ENCODE assay signal across 18 cellular contexts in the genomic region with DNA sequence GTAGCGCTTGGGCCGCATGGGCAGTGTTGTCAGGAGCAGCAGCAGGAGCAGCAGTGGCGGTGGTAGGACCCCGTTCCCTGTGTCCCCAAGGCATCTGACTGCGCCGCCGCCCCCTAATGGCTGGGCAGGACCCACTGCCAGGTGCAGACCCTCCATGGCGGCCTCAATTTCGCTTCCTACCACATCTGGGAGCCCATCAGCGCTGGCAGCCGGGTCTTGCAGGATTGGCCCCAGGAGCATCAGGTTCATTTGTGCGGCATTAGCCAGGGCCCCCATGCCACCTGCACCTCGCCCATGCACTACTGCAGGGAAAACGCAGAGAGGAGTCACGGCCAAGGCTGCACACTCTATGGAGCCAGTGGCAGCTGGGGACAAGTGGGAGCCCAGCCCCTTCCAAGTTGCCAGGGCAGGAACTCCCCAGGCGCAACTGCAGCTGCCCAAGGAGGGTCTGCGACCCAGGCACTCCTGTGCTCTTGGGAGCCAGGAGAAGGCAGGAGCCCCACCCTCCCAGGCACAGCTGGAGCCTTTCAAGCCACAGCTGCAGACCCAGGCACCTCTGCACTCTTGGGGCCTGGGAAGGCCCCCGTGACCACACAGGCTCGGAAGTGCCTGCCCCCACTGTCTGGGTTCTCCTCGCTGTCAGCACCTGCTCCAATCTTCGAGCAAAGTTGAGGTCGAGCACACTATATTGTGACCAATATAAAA.
"Had no signal": no experiment of that assay in that cellular context is flagged by ENCODE, and none has a peak within 500 bp of the region (broad histone marks: within the 10 kb centered on the region; RNA-seq: fewer than 3 reads in every experiment).

No MANE protein-coding gene starts in this region.

- ATAC-seq: activated T-cell treated with anti-CD3 and anti-CD28 coated beads, Interleukin-2, amount 50 U/mL, for 72 hours; gastrocnemius medialis; left cardiac atrium; lower lobe of right lung; natural killer cell treated with Interleukin-12 subunit alpha and Interleukin-12 subunit beta and Interleukin-15 and Interleukin-18, amount 100 ng/mL, for 72 hours had no signal

- H3K36me3 Mint-ChIP-seq: mesothelial cell of epicardium; natural killer cell treated with Interleukin-12 subunit alpha and Interleukin-12 subunit beta and Interleukin-15 and Interleukin-18, amount 100 ng/mL, for 72 hours had no signal

- H3K36me3 ChIP-seq: ascending aorta, gastrocnemius medialis, lower lobe of right lung, thoracic aorta had no signal

- H3K9me3 ChIP-seq: ascending aorta, gastrocnemius medialis, lower lobe of right lung, thoracic aorta had no signal

- H3K27ac ChIP-seq: ascending aorta, gastrocnemius medialis, lower lobe of right lung, skin epidermis, thoracic aorta had no signal

- H3K27ac Mint-ChIP-seq: activated T-cell treated with anti-CD3 and anti-CD28 coated beads, Interleukin-2, amount 50 U/mL, for 72 hours; mesothelial cell of epicardium; natural killer cell treated with Interleukin-12 subunit alpha and Interleukin-12 subunit beta and Interleukin-15 and Interleukin-18, amount 100 ng/mL, for 72 hours had no signal

- H3K27me3 ChIP-seq: ascending aorta, gastrocnemius medialis had no signal

- H3K4me3 Mint-ChIP-seq: activated T-cell treated with anti-CD3 and anti-CD28 coated beads, Interleukin-2, amount 50 U/mL, for 72 hours; central memory CD8-positive, alpha-beta T cell; mesothelial cell of epicardium; natural killer cell treated with Interleukin-12 subunit alpha and Interleukin-12 subunit beta and Interleukin-15 and Interleukin-18, amount 100 ng/mL, for 72 hours had no signal

- DNase-seq: activated CD4-positive, alpha-beta T cell treated with anti-CD3 and anti-CD28 coated beads, Interleukin-2, amount 50 U/mL, for 1 hour; activated CD4-positive, CD25-positive, alpha-beta regulatory T cell; activated effector memory CD4-positive, alpha-beta T cell treated with anti-CD3 and anti-CD28 coated beads, Interleukin-2, amount 50 U/mL, for 16 hours; activated naive CD4-positive, alpha-beta T cell treated with anti-CD3 and anti-CD28 coated beads, Interleukin-2, amount 50 U/mL, for 16 hours; activated T-cell treated with anti-CD3 and anti-CD28 coated beads, Interleukin-2, amount 50 U/mL, for 72 hours; effector CD4-positive, alpha-beta T cell; gastrocnemius medialis; left cardiac atrium; lower lobe of right lung; retina; stimulated activated CD4-positive, alpha-beta T cell treated with anti-CD3 and anti-CD28 coated beads, Interleukin-4, amount 100 ng/mL, for 1 hour; T1000 had no signal

- H3K4me1 ChIP-seq: ascending aorta, gastrocnemius medialis, lower lobe of right lung had no signal

- H3K4me1 Mint-ChIP-seq: central memory CD8-positive, alpha-beta T cell; mesothelial cell of epicardium had no signal

- H3K4me3 ChIP-seq: ascending aorta, gastrocnemius medialis, lower lobe of right lung, skin epidermis, thoracic aorta had no signal

- H3K27me3 Mint-ChIP-seq: central memory CD8-positive, alpha-beta T cell; natural killer cell treated with Interleukin-12 subunit alpha and Interleukin-12 subunit beta and Interleukin-15 and Interleukin-18, amount 100 ng/mL, for 72 hours had no signal
